8 cellular contexts compared by ENCODE assay signal in the genomic region with DNA sequence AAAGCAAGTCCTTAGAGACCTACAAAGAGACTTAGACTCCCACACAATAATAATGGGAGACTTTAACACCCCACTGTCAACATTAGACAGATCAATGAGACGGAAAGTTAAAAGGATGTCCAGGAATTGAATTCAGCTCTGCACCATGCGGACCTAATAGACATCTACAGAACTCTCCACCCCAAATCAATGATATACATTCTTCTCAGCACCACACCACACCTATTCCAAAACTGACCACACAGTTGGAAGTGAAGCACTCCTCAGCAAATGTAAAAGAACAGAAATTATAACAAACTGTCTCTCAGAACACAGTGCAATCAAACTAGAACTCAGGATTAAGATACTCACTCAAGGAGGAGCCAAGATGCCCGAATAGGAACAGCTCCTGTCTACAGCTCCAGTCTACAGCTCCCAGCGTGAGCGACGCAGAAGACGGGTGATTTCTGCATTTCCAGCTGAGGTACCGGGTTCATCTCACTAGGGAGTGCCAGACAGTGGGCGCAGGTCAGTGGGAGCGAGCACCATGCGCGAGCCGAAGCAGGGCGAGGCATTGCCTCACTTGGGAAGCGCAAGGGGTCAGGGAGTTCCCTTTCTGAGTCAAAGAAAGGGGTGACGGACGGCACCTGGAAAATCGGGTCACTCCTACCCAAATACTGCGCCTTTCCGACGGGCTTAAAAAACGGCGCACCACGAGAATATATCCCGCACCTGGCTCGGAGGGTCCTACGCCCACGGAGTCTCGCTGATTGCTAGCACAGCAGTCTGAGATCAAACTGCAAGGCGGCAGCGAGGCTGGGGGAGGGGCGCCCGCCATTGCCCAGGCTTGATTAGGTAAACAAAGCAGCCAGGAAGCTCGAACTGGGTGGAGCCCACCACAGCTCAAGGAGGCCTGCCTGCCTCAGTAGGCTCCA.
DNase-seq lines count a peak whose midpoint lies in the region; ATAC-seq and TF ChIP-seq lines count a peak whose summit lies in the region.
"Not testable (repeated sequence)": the region's sequence is repeated elsewhere in the genome, so short reads cannot be mapped to it uniquely, and the experiment has no call there.

No MANE protein-coding gene starts in this region.

- POLR2A ChIA-PET in CD4-positive, alpha-beta T cell (lab: Charles Lee): interaction anchor here (0.7 to 2.2 kb wide), 5 partner anchors 22 to 154 kb away, joined by 3 to 8 read pairs (median 5); partner anchors contain the start of genes ZNF30 and ZNF792

- peak; percentile 71 for ATAC-seq in CD4-positive, alpha-beta T cell (ENCODE audit: poor library complexity)
- ATAC-seq in activated T-helper 17 cell treated with anti-CD3 and anti-CD28 coated beads, Interleukin-2, amount 50 U/mL, for 72 hours (replicated peaks): peak; percentile 66
- ATAC-seq in stimulated activated naive B cell treated with anti-CD40 and anti-IgM and Interleukin-4, amounts not matched to agents 10 μg/mL and 1 μg/mL and 100 μg/mL, for 72 hours (replicated peaks): peak; percentile 45 to 62

- peaks cover 39% of the 10 kb centered on the region for H3K36me3 Mint-ChIP-seq in CD4-positive, alpha-beta T cell (ENCODE audit: low read depth)
- H3K36me3 Mint-ChIP-seq in IgD-negative memory B cell; activated T-helper 17 cell treated with anti-CD3 and anti-CD28 coated beads, Interleukin-2, amount 50 U/mL, for 72 hours (ENCODE audit: low read depth); stimulated activated naive B cell treated with anti-CD40 and anti-IgM and Interleukin-4, amounts not matched to agents 10 μg/mL and 1 μg/mL and 100 μg/mL, for 72 hours: not testable (repeated sequence)
- H3K36me3 Mint-ChIP-seq in nephron (ENCODE audit: low read depth): peaks cover 17% of the 10 kb centered on the region

- peak overlapping the region; percentile 29 for H3K27ac ChIP-seq in CD4-positive, alpha-beta T cell (ENCODE audit: low read depth, low read length)
- H3K27ac ChIP-seq in SK-N-MC; coronary artery; iPS DF 6.9 (ENCODE audit: low read length): not testable (repeated sequence)

- H3K4me3 Mint-ChIP-seq in CD4-positive, alpha-beta T cell: peak overlapping the region; percentile 97
- H3K4me3 Mint-ChIP-seq in IgD-negative memory B cell (peak overlapping the region; percentile 95 to 99 (median 97)), nephron (peak overlapping the region; percentile 85 to 87 (median 86))
- peak overlapping the region; percentile 98 for H3K4me3 Mint-ChIP-seq in activated T-helper 17 cell treated with anti-CD3 and anti-CD28 coated beads, Interleukin-2, amount 50 U/mL, for 72 hours
- peak overlapping the region; percentile 82 to 90 for H3K4me3 Mint-ChIP-seq in stimulated activated naive B cell treated with anti-CD40 and anti-IgM and Interleukin-4, amounts not matched to agents 10 μg/mL and 1 μg/mL and 100 μg/mL, for 72 hours

- H3K27me3 Mint-ChIP-seq in CD4-positive, alpha-beta T cell; IgD-negative memory B cell; activated T-helper 17 cell treated with anti-CD3 and anti-CD28 coated beads, Interleukin-2, amount 50 U/mL, for 72 hours; nephron (ENCODE audit: low read depth); stimulated activated naive B cell treated with anti-CD40 and anti-IgM and Interleukin-4, amounts not matched to agents 10 μg/mL and 1 μg/mL and 100 μg/mL, for 72 hours: not testable (repeated sequence)

- WGBS in iPS DF 6.9 (ENCODE audit: insufficient coverage, insufficient read length): no CpG with 5 or more reads among the region's 34 CpGs

- intact Hi-C loops in CD4-positive, alpha-beta T cell (cut with DNase I, micrococcal nuclease): loop anchor here in 1 of 2 experiments (5.0 kb wide), 1 partner anchor 152 kb away; no protein-coding TSS in a partner anchor

- H3K9me3 ChIP-seq in CD4-positive, alpha-beta T cell (ENCODE audit: control insufficient read depth, low read length); SK-N-MC (ENCODE audit: low read depth, low read length); iPS DF 6.9 (ENCODE audit: control insufficient read depth, insufficient read depth, low read length): not testable (repeated sequence)

- not testable (repeated sequence) for H3K9me3 Mint-ChIP-seq in CD4-positive, alpha-beta T cell; IgD-negative memory B cell; activated T-helper 17 cell treated with anti-CD3 and anti-CD28 coated beads, Interleukin-2, amount 50 U/mL, for 72 hours; stimulated activated naive B cell treated with anti-CD40 and anti-IgM and Interleukin-4, amounts not matched to agents 10 μg/mL and 1 μg/mL and 100 μg/mL, for 72 hours
- H3K9me3 Mint-ChIP-seq in nephron: peaks cover 18% of the 10 kb centered on the region

- not testable (repeated sequence) for H3K27me3 ChIP-seq in CD4-positive, alpha-beta T cell (ENCODE audit: control insufficient read depth, insufficient read depth, low read length); iPS DF 6.9 (ENCODE audit: control insufficient read depth, insufficient read depth, low read length)

- H3K27ac Mint-ChIP-seq in CD4-positive, alpha-beta T cell: peak overlapping the region; percentile 93
- H3K27ac Mint-ChIP-seq in IgD-negative memory B cell (peak overlapping the region; percentile 69 to 99 (median 91)), nephron (peak overlapping the region; percentile 22 to 78 (median 45))
- peak overlapping the region; percentile 89 for H3K27ac Mint-ChIP-seq in activated T-helper 17 cell treated with anti-CD3 and anti-CD28 coated beads, Interleukin-2, amount 50 U/mL, for 72 hours
- peak overlapping the region; percentile 88 for H3K27ac Mint-ChIP-seq in stimulated activated naive B cell treated with anti-CD40 and anti-IgM and Interleukin-4, amounts not matched to agents 10 μg/mL and 1 μg/mL and 100 μg/mL, for 72 hours

- H3K36me3 ChIP-seq in SK-N-MC (ENCODE audit: insufficient read depth, low read length); iPS DF 6.9 (ENCODE audit: control insufficient read depth, insufficient read depth, low read length): not testable (repeated sequence)

- TF ChIP-seq CTCF in CD4-positive, alpha-beta T cell (IDR thresholded peaks at IDR 0.05); coronary artery (IDR thresholded peaks at IDR 0.05); nephron (IDR thresholded peaks at IDR 0.05; ENCODE audit: unreplicated experiment in 3 of 3): not testable (repeated sequence)

- H3K4me1 Mint-ChIP-seq in CD4-positive, alpha-beta T cell (ENCODE audit: low read depth): peaks cover 47% of the 10 kb centered on the region
- H3K4me1 Mint-ChIP-seq in IgD-negative memory B cell: peaks cover 11 to 20% (median 20%) of the 10 kb centered on the region in 3 donors
- peaks cover 24% of the 10 kb centered on the region for H3K4me1 Mint-ChIP-seq in activated T-helper 17 cell treated with anti-CD3 and anti-CD28 coated beads, Interleukin-2, amount 50 U/mL, for 72 hours
- H3K4me1 Mint-ChIP-seq in nephron: not testable (repeated sequence)
- peaks cover 20 to 21% of the 10 kb centered on the region in 2 donors for H3K4me1 Mint-ChIP-seq in stimulated activated naive B cell treated with anti-CD40 and anti-IgM and Interleukin-4, amounts not matched to agents 10 μg/mL and 1 μg/mL and 100 μg/mL, for 72 hours

- CTCF ChIA-PET in CD4-positive, alpha-beta T cell (lab: Charles Lee): not testable (repeated sequence)

- H3K9ac ChIP-seq in SK-N-MC (ENCODE audit: insufficient read length): not testable (repeated sequence)

- peak in 1 of 10 experiments; percentile 11 for DNase-seq in CD4-positive, alpha-beta T cell
- not testable (repeated sequence) for DNase-seq in SK-N-MC (ENCODE audit: low read depth, low spot score); coronary artery (ENCODE audit: low spot score); iPS DF 6.9 (ENCODE audit: low read depth, low spot score); stimulated activated naive B cell treated with anti-CD40 and anti-IgM and Interleukin-4, amounts not matched to agents 10 μg/mL and 1 μg/mL and 100 μg/mL, for 72 hours

- H3K4me1 ChIP-seq in iPS DF 6.9 (ENCODE audit: control insufficient read depth, insufficient read depth, low read length): not testable (repeated sequence)

- H3K4me3 ChIP-seq in SK-N-MC (peak overlapping the region; percentile 69), coronary artery (peak overlapping the region; percentile 34), iPS DF 6.9 (ENCODE audit: low read length) (peak overlapping the region; percentile 48; the same call in 1 of the 2 replicates)
